In the genomic region with DNA sequence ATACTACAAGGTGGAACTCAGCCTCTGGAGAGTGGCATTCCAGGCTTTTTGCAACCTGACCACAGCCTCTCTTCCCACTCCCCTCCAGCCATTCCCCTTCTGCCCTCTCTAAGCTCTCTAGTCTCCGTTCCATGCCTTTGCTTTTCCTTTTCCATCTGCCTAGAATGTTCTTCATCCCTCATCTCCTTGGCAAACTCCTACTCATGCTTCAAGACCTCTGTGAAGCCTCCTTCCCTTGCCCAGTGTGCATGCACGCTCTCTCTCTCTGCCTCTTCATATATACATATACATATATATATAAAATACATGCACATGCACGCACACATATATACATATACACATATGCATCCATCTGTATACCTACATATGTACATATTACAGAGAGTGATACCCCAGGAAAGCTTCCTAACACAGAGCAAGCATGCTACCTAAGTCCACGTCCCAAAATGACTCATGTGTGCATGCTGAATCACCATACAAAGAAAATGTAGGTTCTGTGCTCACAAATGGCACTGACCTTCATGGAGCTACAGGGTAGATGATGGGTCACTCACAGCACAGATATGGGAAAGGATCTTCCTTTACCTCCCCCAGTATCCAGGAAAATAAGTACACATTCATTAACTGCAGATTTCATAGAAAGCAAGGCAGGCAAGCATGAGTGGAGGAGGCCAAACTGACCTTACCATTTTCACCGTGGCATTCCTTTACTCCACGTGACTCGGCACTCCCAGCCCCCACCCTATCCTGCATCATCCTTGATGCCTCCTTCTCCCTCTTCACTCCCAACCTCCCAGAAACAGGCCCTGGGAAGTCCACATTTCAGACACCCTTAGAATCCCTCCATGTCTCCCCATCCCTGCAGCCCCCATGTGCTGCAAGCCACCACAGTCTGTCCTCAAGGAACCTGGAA, we compare ENCODE assay signal across 23 cellular contexts.
DNase-seq lines count a peak whose midpoint lies in the region; ATAC-seq and TF ChIP-seq lines count a peak whose summit lies in the region.
"Had no signal": no experiment of that assay in that cellular context is flagged by ENCODE, and none has a peak within 500 bp of the region (broad histone marks: within the 10 kb centered on the region; RNA-seq: fewer than 3 reads in every experiment).

No MANE protein-coding gene starts in this region.

- no peaks in the 10 kb centered on the region for H3K4me1 Mint-ChIP-seq in progenitor cell of endocrine pancreas (ENCODE audit: low read depth)
- H3K4me1 Mint-ChIP-seq in CD8-positive, alpha-beta T cell (ENCODE audit: low read depth) = no peaks in the 10 kb centered on the region
- H3K4me1 Mint-ChIP-seq: activated CD4-positive, alpha-beta T cell treated with anti-CD3 and anti-CD28 coated beads for 36 hours had no signal

- TF ChIP-seq CTCF in astrocyte of the spinal cord (IDR thresholded peaks at IDR 0.05; ENCODE audit: low read depth, low read length) (no peak), progenitor cell of endocrine pancreas (IDR thresholded peaks at IDR 0.05; ENCODE audit: unreplicated experiment) (no peak)
- no peak for TF ChIP-seq CTCF in CD8-positive, alpha-beta T cell (IDR thresholded peaks at IDR 0.05)

- H2BK120ac ChIP-seq in mesenchymal stem cell (ENCODE audit: low read depth, low read length) = no peak overlapping the region

- no peak overlapping the region for H2AFZ ChIP-seq in mesenchymal stem cell (ENCODE audit: low read depth, low read length)

- CTCF ChIA-PET in CD8-positive, alpha-beta T cell (lab: Charles Lee) = no interaction called here

- in situ Hi-C loops in Caki2 (cut with HindIII; ENCODE audit: low pct_unique_long_range_greater_than_20kb, low sequenced_read_pairs) (no loop called here), astrocyte of the spinal cord (cut with HindIII; ENCODE audit: low sequenced_read_pairs) (no loop called here)

- H2BK5ac ChIP-seq in mesenchymal stem cell (ENCODE audit: low read depth, low read length, poor library complexity, severe bottlenecking) = no peak overlapping the region

- no peak overlapping the region for H2BK12ac ChIP-seq in mesenchymal stem cell (ENCODE audit: low read length in 2 of 2)

- H3K14ac ChIP-seq in mesenchymal stem cell (ENCODE audit: low read length in 2 of 2) = peak overlapping the region in 1 of 2 experiments; percentile 45

- intact Hi-C loops in sciatic nerve (cut with DNase I) = no loop called here
- intact Hi-C loops in CD8-positive, alpha-beta T cell (cut with DNase I, micrococcal nuclease) = no loop called here

- peaks cover 17% of the 10 kb centered on the region for H3K9me3 ChIP-seq in mesenchymal stem cell (ENCODE audit: control insufficient read depth, low read length)
- H3K9me3 ChIP-seq in CD8-positive, alpha-beta T cell (ENCODE audit: low read length) = no peaks in the 10 kb centered on the region
- H3K9me3 ChIP-seq: adrenal gland, neutrophil had no signal

- H3K4me2 ChIP-seq in mesenchymal stem cell (ENCODE audit: low read length, poor library complexity, severe bottlenecking) = no peak overlapping the region

- H3K36me3 ChIP-seq in mesenchymal stem cell (ENCODE audit: control insufficient read depth in 1 of 2, insufficient read depth in 2 of 2, low read depth in 1 of 2, low read length in 2 of 2) = no peaks in the 10 kb centered on the region
- H3K36me3 ChIP-seq in CD8-positive, alpha-beta T cell (ENCODE audit: insufficient read depth, low read length) = no peaks in the 10 kb centered on the region
- H3K36me3 ChIP-seq: adrenal gland, neutrophil had no signal

- POLR2A ChIA-PET in CD8-positive, alpha-beta T cell (lab: Charles Lee) = no interaction called here

- no peak overlapping the region for H4K8ac ChIP-seq in mesenchymal stem cell (ENCODE audit: low read length)

- no peak overlapping the region for H3K27ac Mint-ChIP-seq in progenitor cell of endocrine pancreas
- H3K27ac Mint-ChIP-seq in CD8-positive, alpha-beta T cell = no peak overlapping the region
- H3K27ac Mint-ChIP-seq: activated CD4-positive, alpha-beta T cell treated with anti-CD3 and anti-CD28 coated beads for 36 hours; CD4-positive, alpha-beta T cell; H9; mesothelial cell of epicardium had no signal

- H3K9ac ChIP-seq in mesenchymal stem cell (ENCODE audit: low read length) = no peak overlapping the region

- H2AK5ac ChIP-seq in mesenchymal stem cell (ENCODE audit: low read length, severe bottlenecking) = no peak overlapping the region

- no peak overlapping the region for H3K4me3 Mint-ChIP-seq in progenitor cell of endocrine pancreas (ENCODE audit: low read depth)
- H3K4me3 Mint-ChIP-seq in CD8-positive, alpha-beta T cell = no peak overlapping the region
- H3K4me3 Mint-ChIP-seq: activated CD4-positive, alpha-beta T cell treated with anti-CD3 and anti-CD28 coated beads for 36 hours; CD4-positive, alpha-beta T cell; H9; mesothelial cell of epicardium had no signal

- H3K27me3 Mint-ChIP-seq in progenitor cell of endocrine pancreas = peaks cover 38% of the 10 kb centered on the region
- peaks cover 24% of the 10 kb centered on the region for H3K27me3 Mint-ChIP-seq in CD8-positive, alpha-beta T cell (ENCODE audit: low read depth)

- no peak overlapping the region for H2BK15ac ChIP-seq in mesenchymal stem cell (ENCODE audit: low read depth, poor library complexity, severe bottlenecking)

- H3K9me3 Mint-ChIP-seq in progenitor cell of endocrine pancreas (ENCODE audit: low read depth) = peaks cover 3% of the 10 kb centered on the region
- H3K9me3 Mint-ChIP-seq in CD8-positive, alpha-beta T cell = peaks cover 6% of the 10 kb centered on the region
- H3K9me3 Mint-ChIP-seq: CD4-positive, alpha-beta T cell had no signal

- no peak overlapping the region for H3K18ac ChIP-seq in mesenchymal stem cell (ENCODE audit: low read depth in 1 of 2, low read length in 2 of 2)

- ATAC-seq in sciatic nerve = no peak
- ATAC-seq in CD8-positive, alpha-beta T cell = no peak
- ATAC-seq: activated CD4-positive, alpha-beta T cell treated with anti-CD3 and anti-CD28 coated beads for 36 hours; K562 had no signal

- peak overlapping the region in 1 of 2 experiments; percentile 9 for H3K23ac ChIP-seq in mesenchymal stem cell (ENCODE audit: low read length in 2 of 2)

- no peak overlapping the region for H3K27ac ChIP-seq in mesenchymal stem cell (ENCODE audit: low read length, poor library complexity, severe bottlenecking)
- H3K27ac ChIP-seq in CD8-positive, alpha-beta T cell (ENCODE audit: low read depth, low read length) = no peak overlapping the region
- H3K27ac ChIP-seq: adrenal gland, neutrophil had no signal

- no peak overlapping the region for H3K4ac ChIP-seq in mesenchymal stem cell (ENCODE audit: low read depth in 1 of 2, low read length in 2 of 2)

- H4K91ac ChIP-seq in mesenchymal stem cell (ENCODE audit: low read length) = no peak overlapping the region

- peak; percentile 30 for DNase-seq in Caki2 (ENCODE audit: low read depth)
- peak; percentile 73 for DNase-seq in M059J (ENCODE audit: low read depth)
- peak; percentile 49 for DNase-seq in astrocyte of the spinal cord (ENCODE audit: low read depth, low spot score)
- DNase-seq in mesenchymal stem cell = peak; percentile 26
- no peak for DNase-seq in progenitor cell of endocrine pancreas (ENCODE audit: low spot score, unreplicated experiment)
- DNase-seq in sciatic nerve (ENCODE audit: low spot score) = no peak
- no peak for DNase-seq in amniotic stem cell (lab: John Stamatoyannopoulos, UW)
- DNase-seq in CD8-positive, alpha-beta T cell = no peak
- DNase-seq: activated CD4-positive, alpha-beta T cell treated with anti-CD3 and anti-CD28 coated beads for 36 hours; CD4-positive, alpha-beta T cell; cerebellar nuclear complex; DND-41; effector memory CD4-positive, alpha-beta T cell; H9; left cardiac atrium; NCI-H1092 treated with DMSO at 0.1 percent for 48 hours; NCI-H2081 treated with DMSO at 0.1 percent for 48 hours; NCI-H524 treated with DMSO at 0.1 percent for 48 hours; stimulated activated CD4-positive, alpha-beta T cell treated with anti-CD3 and anti-CD28 coated beads, Interleukin-2, amount 100 ng/mL, for 48 hours had no signal

- 63% methylated on average over 7 of the region's 7 CpGs for WGBS in mesenchymal stem cell

- H3K36me3 Mint-ChIP-seq in progenitor cell of endocrine pancreas (ENCODE audit: insufficient read depth) = peaks cover 1% of the 10 kb centered on the region
- H3K36me3 Mint-ChIP-seq in CD8-positive, alpha-beta T cell = no peaks in the 10 kb centered on the region

- H3K4me1 ChIP-seq in mesenchymal stem cell (ENCODE audit: control insufficient read depth, insufficient read depth, low read depth, low read length) = peaks cover 2% of the 10 kb centered on the region
- no peaks in the 10 kb centered on the region for H3K4me1 ChIP-seq in CD8-positive, alpha-beta T cell (ENCODE audit: insufficient read depth, low read length)
- H3K4me1 ChIP-seq: adrenal gland had no signal

- H3K79me1 ChIP-seq in mesenchymal stem cell (replicated peaks; ENCODE audit: low read length, poor library complexity, severe bottlenecking) = no peaks in the 10 kb centered on the region

- peaks cover 0 to 11% of the 10 kb centered on the region in 2 experiments for H3K27me3 ChIP-seq in mesenchymal stem cell (ENCODE audit: control insufficient read depth in 1 of 2, insufficient read depth in 1 of 2, low read length in 2 of 2)
- no peaks in the 10 kb centered on the region for H3K27me3 ChIP-seq in CD8-positive, alpha-beta T cell (ENCODE audit: insufficient read depth, low read length)
- H3K27me3 ChIP-seq: adrenal gland had no signal

- H3K4me3 ChIP-seq in astrocyte of the spinal cord (ENCODE audit: low read depth, low read length) (no peak overlapping the region), mesenchymal stem cell (ENCODE audit: insufficient read depth in 1 of 2, low read depth in 1 of 2, low read length in 2 of 2) (no peak overlapping the region)
- no peak overlapping the region for H3K4me3 ChIP-seq in CD8-positive, alpha-beta T cell (ENCODE audit: low read depth, low read length)
- H3K4me3 ChIP-seq: adrenal gland, K562 had no signal

Comparison
In these comparisons a context has a peak if more than half of its experiments do, and no peak if none do; other contexts are left out.
1. DNase-seq: peak in Caki2 (single experiment), M059J (single experiment), astrocyte of the spinal cord (single experiment) and mesenchymal stem cell (single experiment); none in progenitor cell of endocrine pancreas (single experiment), sciatic nerve (single experiment), amniotic stem cell (single experiment) and CD8-positive, alpha-beta T cell (0 of 7).